Comparison of ENCODE assay signal across 33 cellular contexts in genomic region chr1:22569269-22569668, GRCh38. TPM values are rescaled to one million over a fixed set of nuclear protein-coding genes. Genes with fewer than 3 reads are reported as not detected.
"Had no signal": no experiment of that assay in that cellular context is flagged by ENCODE, and none has a peak within 500 bp of the region (broad histone marks: within the 10 kb centered on the region; RNA-seq: fewer than 3 reads in every experiment).

No MANE protein-coding gene starts in this region.

- H3K36me3 ChIP-seq: ovary, spleen, suprapubic skin, tibial artery, transverse colon, upper lobe of right lung, uterus had no signal

- H3K27me3 ChIP-seq: ovary, testis had no signal

- H3K4me2 ChIP-seq: smooth muscle cell had no signal

- H3K4me3 Mint-ChIP-seq: naive thymus-derived CD4-positive, alpha-beta T cell; natural killer cell; nephron; neural crest cell; stimulated activated memory B cell treated with anti-CD40 and anti-IgM and Interleukin-4, amounts not matched to agents 10 μg/mL and 1 μg/mL and 100 μg/mL, for 72 hours; stimulated activated naive CD8-positive, alpha-beta T cell treated with anti-CD3 and anti-CD28 coated beads, Interleukin-15, amount 100 ng/mL, for 72 hours; type B pancreatic cell had no signal

- H3K27ac ChIP-seq: ovary, parathyroid adenoma, psoas muscle, skin epidermis, spleen, suprapubic skin, testis, tibial artery, transverse colon, upper lobe of right lung, uterus had no signal

- H3K4me3 ChIP-seq: ovary, psoas muscle, skin epidermis, smooth muscle cell, spleen, suprapubic skin, testis, tibial artery, transverse colon, upper lobe of right lung, uterus had no signal

- H3K9ac ChIP-seq: parathyroid adenoma had no signal

- DNase-seq: naive thymus-derived CD4-positive, alpha-beta T cell; natural killer cell; occipital lobe; ovary; posterior cingulate gyrus; psoas muscle; right cardiac atrium; spleen; stimulated activated CD4-positive, alpha-beta T cell treated with anti-CD3 and anti-CD28 coated beads, Interleukin-12 subunit alpha, Interleukin-12 subunit beta, amount 100 ng/mL, for 4 hours; stimulated activated CD4-positive, alpha-beta T cell treated with anti-CD3 and anti-CD28 coated beads, Interleukin-1b, Interleukin-23, amount 100 ng/mL, for 48 hours; stimulated activated CD4-positive, alpha-beta T cell treated with anti-CD3 and anti-CD28 coated beads, Interleukin-4, amount 100 ng/mL, for 1 hour; stimulated activated CD4-positive, alpha-beta T cell treated with anti-CD3 and anti-CD28 coated beads, Interleukin-4, amount 100 ng/mL, for 4 hours; stimulated activated CD8-positive, alpha-beta memory T cell treated with anti-CD3 and anti-CD28 coated beads, Interleukin-4, amount 100 ng/mL, for 48 hours; stimulated activated naive CD4-positive, alpha-beta T cell; stimulated activated naive CD8-positive, alpha-beta T cell treated with anti-CD3 and anti-CD28 coated beads, Interleukin-15, amount 100 ng/mL, for 72 hours; stimulated activated naive CD8-positive, alpha-beta T cell treated with anti-CD3 and anti-CD28 coated beads, Interleukin-15, Interleukin-2, amounts not matched to agents 100 U/mL and 50 U/mL, for 24 hours; substantia nigra; testis; tibial artery; transverse colon; upper lobe of right lung; uterus had no signal

- H2AFZ ChIP-seq: parathyroid adenoma had no signal

- H3K4me1 ChIP-seq: parathyroid adenoma, psoas muscle, spleen, suprapubic skin, testis, tibial artery, transverse colon, upper lobe of right lung, uterus had no signal

- H3K9me3 ChIP-seq: ovary, psoas muscle, spleen, suprapubic skin, testis, tibial artery, transverse colon, upper lobe of right lung, uterus had no signal

- H3K9me3 Mint-ChIP-seq: naive thymus-derived CD4-positive, alpha-beta T cell; natural killer cell; nephron; neural crest cell; stimulated activated memory B cell treated with anti-CD40 and anti-IgM and Interleukin-4, amounts not matched to agents 10 μg/mL and 1 μg/mL and 100 μg/mL, for 72 hours; stimulated activated naive CD8-positive, alpha-beta T cell treated with anti-CD3 and anti-CD28 coated beads, Interleukin-15, amount 100 ng/mL, for 72 hours; type B pancreatic cell had no signal

- ATAC-seq: naive thymus-derived CD4-positive, alpha-beta T cell; natural killer cell; psoas muscle; right cardiac atrium; sciatic nerve; stimulated activated memory B cell treated with anti-CD40 and anti-IgM and Interleukin-4, amounts not matched to agents 10 μg/mL and 1 μg/mL and 100 μg/mL, for 72 hours; stimulated activated naive CD8-positive, alpha-beta T cell treated with anti-CD3 and anti-CD28 coated beads, Interleukin-15, amount 100 ng/mL, for 72 hours; stimulated activated naive CD8-positive, alpha-beta T cell treated with anti-CD3 and anti-CD28 coated beads, Interleukin-15, Interleukin-2, amounts not matched to agents 100 U/mL and 50 U/mL, for 24 hours; upper lobe of right lung had no signal

- H3K4me1 Mint-ChIP-seq: natural killer cell; neural crest cell; stimulated activated memory B cell treated with anti-CD40 and anti-IgM and Interleukin-4, amounts not matched to agents 10 μg/mL and 1 μg/mL and 100 μg/mL, for 72 hours; stimulated activated naive CD8-positive, alpha-beta T cell treated with anti-CD3 and anti-CD28 coated beads, Interleukin-15, amount 100 ng/mL, for 72 hours had no signal

- H3K36me3 Mint-ChIP-seq: naive thymus-derived CD4-positive, alpha-beta T cell; natural killer cell; stimulated activated memory B cell treated with anti-CD40 and anti-IgM and Interleukin-4, amounts not matched to agents 10 μg/mL and 1 μg/mL and 100 μg/mL, for 72 hours; type B pancreatic cell had no signal

- H3K27ac Mint-ChIP-seq: naive thymus-derived CD4-positive, alpha-beta T cell; natural killer cell; nephron; progenitor cell of endocrine pancreas; stimulated activated memory B cell treated with anti-CD40 and anti-IgM and Interleukin-4, amounts not matched to agents 10 μg/mL and 1 μg/mL and 100 μg/mL, for 72 hours; stimulated activated naive CD8-positive, alpha-beta T cell treated with anti-CD3 and anti-CD28 coated beads, Interleukin-15, amount 100 ng/mL, for 72 hours; type B pancreatic cell had no signal

RNA-seq across cellular contexts. Expression of gene EPHA8, which starts 6.0 kb away (rescaled TPM):
- polyA plus RNA-seq: naive thymus-derived CD4-positive, alpha-beta T cell; right cardiac atrium; smooth muscle cell; urinary bladder had no signal
